Comparison of ENCODE assay signal across 9 cellular contexts in the genomic region with DNA sequence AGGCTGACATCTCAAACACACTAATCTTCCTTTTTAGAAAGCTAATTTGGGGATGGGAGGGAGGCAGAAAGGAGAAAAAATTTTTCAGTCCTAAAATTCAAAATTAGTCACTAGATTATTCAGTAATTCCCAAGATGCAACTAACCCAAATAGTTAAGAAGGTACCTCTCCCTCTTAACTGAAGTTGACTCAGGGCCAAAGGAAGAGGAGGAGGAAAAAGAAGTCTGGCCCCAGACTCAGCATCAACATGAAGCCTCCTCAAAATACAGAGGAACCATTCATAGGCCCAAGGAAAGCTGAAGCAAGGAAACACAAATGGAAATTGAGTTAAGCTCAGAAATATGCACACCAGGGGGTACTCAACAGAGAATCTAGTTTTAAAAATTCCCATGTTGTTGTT. TPM values are rescaled to one million over a fixed set of nuclear protein-coding genes. Genes with fewer than 3 reads are reported as not detected.
A peak's percentile ranks its signal among the peaks of the same experiment; 100 is the strongest.
DNase-seq lines count a peak whose midpoint lies in the region; ATAC-seq, FAIRE-seq and TF ChIP-seq lines count a peak whose summit lies in the region.
"Had no signal": no experiment of that assay in that cellular context is flagged by ENCODE, and none has a peak within 500 bp of the region (broad histone marks: within the 10 kb centered on the region; RNA-seq: fewer than 3 reads in every experiment).

No MANE protein-coding gene starts in this region.

- H3K9me2 ChIP-seq in GM23248 (ENCODE audit: insufficient read depth): no peaks in the 10 kb centered on the region

- no peaks in the 10 kb centered on the region for H3K27me3 Mint-ChIP-seq in activated T-helper 17 cell treated with anti-CD3 and anti-CD28 coated beads, Interleukin-2, amount 50 U/mL, for 72 hours
- H3K27me3 Mint-ChIP-seq: effector memory CD8-positive, alpha-beta T cell had no signal

- H3K4me2 ChIP-seq in GM23248 (ENCODE audit: unreplicated experiment) (peak overlapping the region; percentile 80), fibroblast of lung (ENCODE audit: extremely low read depth, insufficient read depth, low read length) (peak overlapping the region; percentile 42)

- DNase-seq in GM23248 (peak; percentile 66), RWPE2 (ENCODE audit: low spot score) (no peak), fibroblast of lung (ENCODE audit: low read depth in 2 of 2) (peak in 1 of 2 donors; percentile 79), putamen (ENCODE audit: low spot score) (peak; percentile 15), GM12892 (ENCODE audit: insufficient read length) (no peak), DMS79 treated with DMSO at 0.1 percent for 48 hours (lab: John Stamatoyannopoulos, UW) (no peak), NCI-H510A (lab: John Stamatoyannopoulos, UW) (no peak)
- DNase-seq: effector memory CD8-positive, alpha-beta T cell had no signal

- H3K36me3 ChIP-seq in GM23248 (ENCODE audit: low read depth): peaks cover 12% of the 10 kb centered on the region
- peaks cover 51% of the 10 kb centered on the region for H3K36me3 ChIP-seq in RWPE2 (ENCODE audit: low read depth)
- H3K36me3 ChIP-seq in fibroblast of lung (ENCODE audit: control insufficient read depth, insufficient read depth, low read length): peaks cover 5% of the 10 kb centered on the region

- TF ChIP-seq POLR2A in GM12892 (IDR thresholded peaks at IDR 0.05; ENCODE audit: low read depth, low read length): no peak

- H3K27me3 ChIP-seq in GM23248 (replicated peaks; ENCODE audit: insufficient read depth) (no peaks in the 10 kb centered on the region), RWPE2 (ENCODE audit: insufficient read depth, poor library complexity, severe bottlenecking) (no peaks in the 10 kb centered on the region), fibroblast of lung (ENCODE audit: control insufficient read depth, insufficient read depth, low read length) (no peaks in the 10 kb centered on the region)

- H4K20me1 ChIP-seq in GM23248 (ENCODE audit: insufficient read depth) (no peaks in the 10 kb centered on the region), fibroblast of lung (ENCODE audit: control insufficient read depth, extremely low read depth, insufficient read depth, low read length) (no peaks in the 10 kb centered on the region)

- TF ChIP-seq CTCF in RWPE2 (IDR thresholded peaks at IDR 0.05; ENCODE audit: poor library complexity, severe bottlenecking): no peak
- no peak for TF ChIP-seq CTCF in fibroblast of lung (conservative IDR thresholded peaks at IDR 0.05 in 1 of 2, IDR thresholded peaks at IDR 0.05 in 1 of 2; ENCODE audit: low read depth in 1 of 2, low read length in 2 of 2)

- H3K79me2 ChIP-seq in GM23248 (ENCODE audit: insufficient read depth): peaks cover 76% of the 10 kb centered on the region
- peaks cover 53% of the 10 kb centered on the region for H3K79me2 ChIP-seq in fibroblast of lung (ENCODE audit: control insufficient read depth, insufficient read depth, low read length)

- H3K4me3 Mint-ChIP-seq in activated T-helper 17 cell treated with anti-CD3 and anti-CD28 coated beads, Interleukin-2, amount 50 U/mL, for 72 hours: no peak overlapping the region
- H3K4me3 Mint-ChIP-seq: effector memory CD8-positive, alpha-beta T cell had no signal

- in situ Hi-C loops in GM23248 (cut with MboI): no loop called here

- H3K9me3 Mint-ChIP-seq in activated T-helper 17 cell treated with anti-CD3 and anti-CD28 coated beads, Interleukin-2, amount 50 U/mL, for 72 hours: no peaks in the 10 kb centered on the region
- H3K9me3 Mint-ChIP-seq: effector memory CD8-positive, alpha-beta T cell had no signal

- H3K4me1 ChIP-seq in GM23248 (ENCODE audit: insufficient read depth): peaks cover 66% of the 10 kb centered on the region
- peaks cover 48% of the 10 kb centered on the region for H3K4me1 ChIP-seq in RWPE2 (ENCODE audit: insufficient read depth, poor library complexity, severe bottlenecking)
- H3K4me1 ChIP-seq in fibroblast of lung (ENCODE audit: control insufficient read depth, extremely low read depth, insufficient read depth, low read length): peaks cover 19% of the 10 kb centered on the region

- H3K9ac ChIP-seq in GM23248 (peak overlapping the region; percentile 78), fibroblast of lung (ENCODE audit: insufficient read depth, low read length) (no peak overlapping the region)

- no peak for ATAC-seq in RWPE2 (ENCODE audit: low read depth)
- no peak for ATAC-seq in activated T-helper 17 cell treated with anti-CD3 and anti-CD28 coated beads, Interleukin-2, amount 50 U/mL, for 72 hours (replicated peaks)
- ATAC-seq: effector memory CD8-positive, alpha-beta T cell had no signal

- H3K4me3 ChIP-seq in GM23248 (peak overlapping the region; percentile 54; the same call in 1 of the 2 replicates), RWPE2 (ENCODE audit: severe bottlenecking) (no peak overlapping the region), fibroblast of lung (replicated peaks in 1 of 4; ENCODE audit: control extremely low read depth in 1 of 4, insufficient read depth in 1 of 4, low read depth in 3 of 4, low read length in 4 of 4) (peak overlapping the region in 2 of 4 experiments; percentile 11 to 55)

- no peaks in the 10 kb centered on the region for H3K4me1 Mint-ChIP-seq in activated T-helper 17 cell treated with anti-CD3 and anti-CD28 coated beads, Interleukin-2, amount 50 U/mL, for 72 hours

- peak overlapping the region; percentile 40; the same call in 1 of the 2 replicates for H2AFZ ChIP-seq in GM23248
- H2AFZ ChIP-seq in fibroblast of lung (ENCODE audit: low read length): no peak overlapping the region

- H3K9me3 ChIP-seq in GM23248 (ENCODE audit: low read depth) (no peaks in the 10 kb centered on the region), RWPE2 (ENCODE audit: severe bottlenecking) (no peaks in the 10 kb centered on the region), fibroblast of lung (ENCODE audit: control insufficient read depth, insufficient read depth, low read depth, low read length) (no peaks in the 10 kb centered on the region)

- peaks cover 64% of the 10 kb centered on the region for H3F3A ChIP-seq in GM23248 (ENCODE audit: insufficient read depth)

- no peak overlapping the region for H3K27ac Mint-ChIP-seq in activated T-helper 17 cell treated with anti-CD3 and anti-CD28 coated beads, Interleukin-2, amount 50 U/mL, for 72 hours
- H3K27ac Mint-ChIP-seq: effector memory CD8-positive, alpha-beta T cell had no signal

- peaks cover 46% of the 10 kb centered on the region for H3K36me3 Mint-ChIP-seq in activated T-helper 17 cell treated with anti-CD3 and anti-CD28 coated beads, Interleukin-2, amount 50 U/mL, for 72 hours (ENCODE audit: low read depth)

- FAIRE-seq in GM12892 (lab: Jason Lieb, UNC): no peak

- H3K27ac ChIP-seq in GM23248 (peak overlapping the region; percentile 93), RWPE2 (ENCODE audit: poor library complexity, severe bottlenecking) (peak overlapping the region; percentile 90), fibroblast of lung (ENCODE audit: insufficient read depth, low read length) (peak overlapping the region; percentile 98)

RNA-seq across cellular contexts. Expression of a gene that starts 21.6 kb away (rescaled TPM):
- total RNA-seq in GM23248 (2014; rRNA removed; shearing (Covaris generic)): 36.7 and 37.6 TPM in 2 replicates
- polyA plus RNA-seq in GM23248 (2016; fragmentation: Nextera tagmentation; extraction: Ambion mirVana): 29.6 TPM in 2 replicates
- total RNA-seq in fibroblast of lung: 20.5 and 27.7 TPM in 2 replicates
- polyA plus RNA-seq in fibroblast of lung: 64.0 and 71.1 TPM in 2 replicates
- polyA plus RNA-seq in fibroblast of lung (2012): 31.4 and 34.1 TPM in 2 replicates
- 50.3 and 60.6 TPM in 2 replicates for polyA minus RNA-seq in fibroblast of lung (ENCODE audit: low replicate concordance)
- 57.7 TPM for polyA plus RNA-seq in GM12892 (2012; ENCODE audit: missing spikeins)
- total RNA-seq in activated T-helper 17 cell treated with anti-CD3 and anti-CD28 coated beads, Interleukin-2, amount 50 U/mL, for 72 hours: 10 to 100 TPM; 82.0 to 89.7 TPM

RNA-seq across cellular contexts. Expression of a gene that starts 22.2 kb away (rescaled TPM):
- 217 and 226 TPM in 2 replicates for total RNA-seq in GM23248 (2014; rRNA removed; shearing (Covaris generic))
- polyA plus RNA-seq in GM23248 (2016; fragmentation: Nextera tagmentation; extraction: Ambion mirVana): 346 and 351 TPM in 2 replicates
- 305 and 311 TPM in 2 replicates for total RNA-seq in fibroblast of lung
- polyA plus RNA-seq in fibroblast of lung: 1,057 and 1,326 TPM in 2 replicates
- 1,195 and 1,479 TPM in 2 replicates for polyA plus RNA-seq in fibroblast of lung (2012)
- polyA minus RNA-seq in fibroblast of lung (ENCODE audit: low replicate concordance): 197 and 204 TPM in 2 replicates
- 1,882 TPM for polyA plus RNA-seq in GM12892 (2012; ENCODE audit: missing spikeins)
- total RNA-seq in activated T-helper 17 cell treated with anti-CD3 and anti-CD28 coated beads, Interleukin-2, amount 50 U/mL, for 72 hours: 1,000 to 10,000 TPM; 1,204 to 1,551 TPM

RNA-seq across cellular contexts. Expression of a gene that starts 42.5 kb away (rescaled TPM):
- total RNA-seq in GM23248 (2014; rRNA removed; shearing (Covaris generic)): not detected in 2 replicates
- polyA plus RNA-seq in GM23248 (2016; fragmentation: Nextera tagmentation; extraction: Ambion mirVana) (0.46 TPM in 1 of 2 replicates, not detected in the other), fibroblast of lung (0.07 and 0.34 TPM in 2 replicates)
- total RNA-seq in fibroblast of lung: under 0.01 and 0.17 TPM in 2 replicates
- polyA plus RNA-seq in fibroblast of lung (2012): 0.42 TPM in 1 of 2 replicates, not detected in the other
- polyA minus RNA-seq in fibroblast of lung (ENCODE audit: low replicate concordance): not detected in 2 replicates
- 0.28 TPM for polyA plus RNA-seq in GM12892 (2012; ENCODE audit: missing spikeins)
- not detected for total RNA-seq in activated T-helper 17 cell treated with anti-CD3 and anti-CD28 coated beads, Interleukin-2, amount 50 U/mL, for 72 hours

Comparison
In these comparisons a context has a peak if more than half of its experiments do, and no peak if none do; other contexts are left out.
1. DNase-seq: peak in GM23248 (single experiment) and putamen (single experiment); none in RWPE2 (single experiment), GM12892 (single experiment), DMS79 treated with DMSO at 0.1 percent for 48 hours (single experiment) and NCI-H510A (single experiment).
2. Peak in every context shown above with its lines, with median percentiles within 50 percentile points of each other: H3K27ac ChIP-seq.